14 cellular contexts compared by ENCODE assay signal in the genomic region with DNA sequence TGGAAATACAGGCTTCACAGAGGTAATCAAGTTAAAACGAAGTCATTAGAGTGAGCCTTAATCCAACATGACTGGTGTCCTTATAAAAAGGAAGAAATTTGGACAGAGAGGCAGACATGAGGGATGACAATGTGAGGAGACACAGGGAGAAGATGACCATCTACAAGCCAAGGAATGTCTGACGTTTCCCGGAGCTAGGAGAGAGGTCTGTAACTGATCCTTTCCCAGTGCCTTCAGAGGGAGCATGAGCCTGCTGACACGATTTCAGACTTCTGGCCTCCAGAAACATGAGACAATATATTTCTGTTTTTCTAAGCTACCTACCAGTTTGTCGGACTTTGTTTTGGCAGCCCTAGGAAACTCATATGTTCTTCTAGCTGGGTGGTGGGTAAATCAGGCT. TPM values are rescaled to one million over a fixed set of nuclear protein-coding genes. Genes with fewer than 3 reads are reported as not detected.
DNase-seq lines count a peak whose midpoint lies in the region; ATAC-seq, FAIRE-seq and TF ChIP-seq lines count a peak whose summit lies in the region.
"Had no signal": no experiment of that assay in that cellular context is flagged by ENCODE, and none has a peak within 500 bp of the region (broad histone marks: within the 10 kb centered on the region; RNA-seq: fewer than 3 reads in every experiment).

No MANE protein-coding gene starts in this region.

- no peaks in the 10 kb centered on the region for H3K9me2 ChIP-seq in hepatocyte (replicated peaks; ENCODE audit: insufficient read depth)

- H3K4me2 ChIP-seq in hepatocyte, result no peak overlapping the region
- H3K4me2 ChIP-seq: BLaER1 had no signal

- no peak overlapping the region for H3K4me3 Mint-ChIP-seq in activated T-helper 2 cell treated with anti-CD3 and anti-CD28 coated beads, Interferon-gamma antibody, Interleukin-2, Interleukin-4, amounts not matched to agents 10 μg/mL and 5 μg/mL and 100 μg/mL, durations not matched to agents 14 hours and 24 hours and 36 hours (ENCODE audit: low read depth)
- H3K4me3 Mint-ChIP-seq: CD8-positive, alpha-beta memory T cell had no signal

- ATAC-seq in right cardiac atrium, result no peak
- ATAC-seq in HG02870 (IDR thresholded peaks at IDR 0.05; ENCODE audit: unreplicated experiment), result no peak

- H3K27me3 ChIP-seq in bronchial epithelial cell (ENCODE audit: control insufficient read depth, insufficient read depth, low read length) (no peaks in the 10 kb centered on the region), hepatocyte (no peaks in the 10 kb centered on the region), right cardiac atrium (ENCODE audit: control insufficient read depth, insufficient read depth) (no peaks in the 10 kb centered on the region)
- H3K27me3 ChIP-seq: BLaER1 had no signal

- no peaks in the 10 kb centered on the region for H3K79me2 ChIP-seq in hepatocyte

- H3K4me3 ChIP-seq in bronchial epithelial cell (ENCODE audit: low read depth, low read length) (no peak overlapping the region), hepatocyte (no peak overlapping the region), right cardiac atrium (ENCODE audit: low read length) (no peak overlapping the region)
- H3K4me3 ChIP-seq: BLaER1, HAP-1 had no signal

- no peak overlapping the region for H2AFZ ChIP-seq in hepatocyte

- TF ChIP-seq CTCF in bronchial epithelial cell (IDR thresholded peaks at IDR 0.05; ENCODE audit: insufficient read depth, low read length, severe bottlenecking) (no peak), hepatocyte (IDR thresholded peaks at IDR 0.05; ENCODE audit: poor library complexity) (no peak)

- no peaks in the 10 kb centered on the region for H4K20me1 ChIP-seq in hepatocyte (ENCODE audit: insufficient read depth, poor library complexity, severe bottlenecking)
- H4K20me1 ChIP-seq: BLaER1 had no signal

- H3K9me3 ChIP-seq in hepatocyte (ENCODE audit: low read depth) (no peaks in the 10 kb centered on the region), right cardiac atrium (ENCODE audit: control insufficient read depth, low read length) (no peaks in the 10 kb centered on the region)
- H3K9me3 ChIP-seq: BLaER1, Caco-2, HAP-1 had no signal

- H3K27ac Mint-ChIP-seq in activated T-helper 2 cell treated with anti-CD3 and anti-CD28 coated beads, Interferon-gamma antibody, Interleukin-2, Interleukin-4, amounts not matched to agents 10 μg/mL and 5 μg/mL and 100 μg/mL, durations not matched to agents 14 hours and 24 hours and 36 hours, result no peak overlapping the region
- H3K27ac Mint-ChIP-seq: CD8-positive, alpha-beta memory T cell had no signal

- DNase-seq in bronchial epithelial cell (ENCODE audit: low read depth) (no peak), hepatocyte (ENCODE audit: low spot score) (no peak), right cardiac atrium (no peak), NCI-H1436 (lab: John Stamatoyannopoulos, UW) (no peak)
- no peak for DNase-seq in activated T-helper 2 cell treated with anti-CD3 and anti-CD28 coated beads, Interferon-gamma antibody, Interleukin-2, Interleukin-4, amounts not matched to agents 10 μg/mL and 5 μg/mL and 100 μg/mL, durations not matched to agents 14 hours and 24 hours and 36 hours (ENCODE audit: low spot score)
- DNase-seq: AML-193; Caco-2; CD8-positive, alpha-beta memory T cell; DND-41 had no signal

- WGBS in hepatocyte (ENCODE audit: low lambda C conversion rate, missing lambda C conversion rate), result 66% methylated on average over 5 of the region's 5 CpGs
- 77% methylated on average over 5 of the region's 5 CpGs for WGBS in right cardiac atrium

- intact Hi-C loops in activated T-helper 2 cell treated with anti-CD3 and anti-CD28 coated beads, Interferon-gamma antibody, Interleukin-2, Interleukin-4, amounts not matched to agents 10 μg/mL and 5 μg/mL and 100 μg/mL, durations not matched to agents 14 hours and 24 hours and 36 hours (cut with micrococcal nuclease), result no loop called here
- intact Hi-C loops in right cardiac atrium (cut with DNase I), result no loop called here

- H3K4me1 Mint-ChIP-seq in activated T-helper 2 cell treated with anti-CD3 and anti-CD28 coated beads, Interferon-gamma antibody, Interleukin-2, Interleukin-4, amounts not matched to agents 10 μg/mL and 5 μg/mL and 100 μg/mL, durations not matched to agents 14 hours and 24 hours and 36 hours (ENCODE audit: low read depth), result peaks cover 5% of the 10 kb centered on the region
- H3K4me1 Mint-ChIP-seq: CD8-positive, alpha-beta memory T cell had no signal

- no peaks in the 10 kb centered on the region for H3K9me3 Mint-ChIP-seq in activated T-helper 2 cell treated with anti-CD3 and anti-CD28 coated beads, Interferon-gamma antibody, Interleukin-2, Interleukin-4, amounts not matched to agents 10 μg/mL and 5 μg/mL and 100 μg/mL, durations not matched to agents 14 hours and 24 hours and 36 hours
- H3K9me3 Mint-ChIP-seq: CD8-positive, alpha-beta memory T cell had no signal

- H3K36me3 ChIP-seq in bronchial epithelial cell (ENCODE audit: control insufficient read depth, insufficient read depth, low read length), result no peaks in the 10 kb centered on the region
- no peaks in the 10 kb centered on the region for H3K36me3 ChIP-seq in hepatocyte (replicated peaks; ENCODE audit: insufficient read depth, low read depth)
- H3K36me3 ChIP-seq: BLaER1, HAP-1 had no signal

- FAIRE-seq in G401.6 (lab: Jason Lieb, UNC) (peak; percentile 3), bronchial epithelial cell (lab: Jason Lieb, UNC) (peak; percentile 23)
- FAIRE-seq: H1 had no signal

- H3K36me3 Mint-ChIP-seq in activated T-helper 2 cell treated with anti-CD3 and anti-CD28 coated beads, Interferon-gamma antibody, Interleukin-2, Interleukin-4, amounts not matched to agents 10 μg/mL and 5 μg/mL and 100 μg/mL, durations not matched to agents 14 hours and 24 hours and 36 hours (ENCODE audit: low read depth), result no peaks in the 10 kb centered on the region
- H3K36me3 Mint-ChIP-seq: CD8-positive, alpha-beta memory T cell had no signal

- H3K27me3 Mint-ChIP-seq in activated T-helper 2 cell treated with anti-CD3 and anti-CD28 coated beads, Interferon-gamma antibody, Interleukin-2, Interleukin-4, amounts not matched to agents 10 μg/mL and 5 μg/mL and 100 μg/mL, durations not matched to agents 14 hours and 24 hours and 36 hours (ENCODE audit: low read depth), result peaks cover 12% of the 10 kb centered on the region

- H3K27ac ChIP-seq in hepatocyte (peak overlapping the region; percentile 51), right cardiac atrium (ENCODE audit: low read length) (no peak overlapping the region)
- H3K27ac ChIP-seq: BLaER1 had no signal

- peaks cover 7% of the 10 kb centered on the region for H3K4me1 ChIP-seq in hepatocyte (ENCODE audit: insufficient read depth)
- H3K4me1 ChIP-seq in right cardiac atrium (ENCODE audit: control insufficient read depth, insufficient read depth, low read length), result no peaks in the 10 kb centered on the region
- H3K4me1 ChIP-seq: BLaER1 had no signal

RNA-seq across cellular contexts. Expression of a gene that starts 15.1 kb away (rescaled TPM):
- total RNA-seq in bronchial epithelial cell (23.2 and 63.9 TPM in 2 replicates), hepatocyte (164 and 166 TPM in 2 replicates), right cardiac atrium (100 to 1,000 TPM in 1 of 4 donors, 10 to 100 TPM in 3; 70.8 to 105 (median 83.6) TPM)
- polyA plus RNA-seq in hepatocyte (179 and 194 TPM in 2 replicates), right cardiac atrium (130 TPM)
- not detected in 2 replicates for total RNA-seq in activated T-helper 2 cell treated with anti-CD3 and anti-CD28 coated beads, Interferon-gamma antibody, Interleukin-2, Interleukin-4, amounts not matched to agents 10 μg/mL and 5 μg/mL and 100 μg/mL, durations not matched to agents 14 hours and 24 hours and 36 hours
- polyA plus RNA-seq: CD8-positive, alpha-beta memory T cell had no signal

RNA-seq across cellular contexts. Expression of a gene that starts 28.9 kb away (rescaled TPM):
- total RNA-seq in bronchial epithelial cell, result not detected in 2 replicates
- total RNA-seq in hepatocyte, result 1.7 and 3.7 TPM in 2 replicates
- polyA plus RNA-seq in hepatocyte, result 1.5 and 2.1 TPM in 2 replicates
- not detected in 2 replicates for total RNA-seq in activated T-helper 2 cell treated with anti-CD3 and anti-CD28 coated beads, Interferon-gamma antibody, Interleukin-2, Interleukin-4, amounts not matched to agents 10 μg/mL and 5 μg/mL and 100 μg/mL, durations not matched to agents 14 hours and 24 hours and 36 hours
- 1 to 10 TPM; 2.9 to 6.1 (median 5.2) TPM for total RNA-seq in right cardiac atrium
- polyA plus RNA-seq in right cardiac atrium, result 4.5 TPM
- total RNA-seq: Caco-2; CD8-positive, alpha-beta memory T cell had no signal
- polyA plus RNA-seq: CD8-positive, alpha-beta memory T cell had no signal

Comparison
In these comparisons a context has a peak if more than half of its experiments do, and no peak if none do; other contexts are left out.
1. RNA of a gene that starts 15.1 kb away (total RNA-seq): 164 to 166 TPM in hepatocyte, 70.8 to 105 TPM in right cardiac atrium and 23.2 to 63.9 TPM in bronchial epithelial cell; not detected in activated T-helper 2 cell treated with anti-CD3 and anti-CD28 coated beads, Interferon-gamma antibody, Interleukin-2, Interleukin-4, amounts not matched to agents 10 μg/mL and 5 μg/mL and 100 μg/mL, durations not matched to agents 14 hours and 24 hours and 36 hours; every median in the first group is over 10 times any median in the second.